14 cellular contexts compared by ENCODE assay signal in the genomic region with DNA sequence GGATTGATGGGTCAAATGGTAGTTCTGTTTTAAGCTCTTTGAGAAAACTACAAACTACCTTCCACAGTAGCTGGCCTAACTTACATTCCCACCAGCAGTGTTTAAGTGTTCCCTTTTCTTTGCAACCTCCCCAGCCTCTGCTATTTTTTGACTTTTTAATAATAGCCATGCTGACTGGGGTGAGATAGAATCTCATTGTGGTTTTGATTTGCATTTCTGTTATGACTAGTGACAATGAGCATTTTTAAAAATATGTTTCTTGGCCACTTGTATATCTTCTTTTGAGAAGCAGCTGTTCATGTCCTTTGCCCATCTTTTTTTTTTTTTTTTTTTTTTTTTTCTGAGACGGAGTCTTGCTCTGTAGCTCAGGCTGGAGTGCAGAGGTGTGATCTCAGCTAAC.
DNase-seq lines count a peak whose midpoint lies in the region; ATAC-seq and TF ChIP-seq lines count a peak whose summit lies in the region.
"Had no signal": no experiment of that assay in that cellular context is flagged by ENCODE, and none has a peak within 500 bp of the region (broad histone marks: within the 10 kb centered on the region; RNA-seq: fewer than 3 reads in every experiment).

No MANE protein-coding gene starts in this region.

- no peaks in the 10 kb centered on the region for H3K27me3 ChIP-seq in WERI-Rb-1 (ENCODE audit: insufficient read depth, low read depth, severe bottlenecking)

- no peak overlapping the region for H3K4me3 ChIP-seq in fibroblast of the aortic adventitia (ENCODE audit: low read depth, low read length)
- no peak overlapping the region for H3K4me3 ChIP-seq in WERI-Rb-1 (ENCODE audit: low read depth, low read length)
- H3K4me3 ChIP-seq: mucosa of descending colon, skin epidermis had no signal

- DNase-seq in HCEC 1CT = peak; percentile 88
- peak; percentile 57 for DNase-seq in fibroblast of the aortic adventitia (ENCODE audit: low read depth)
- DNase-seq in NCI-H1048 (lab: John Stamatoyannopoulos, UW) = no peak
- DNase-seq in COLO668 (lab: John Stamatoyannopoulos, UW; ENCODE audit: unreplicated experiment) = no peak
- no peak for DNase-seq in WERI-Rb-1
- DNase-seq: activated T-cell treated with anti-CD3 and anti-CD28 coated beads, Interleukin-2, amount 50 U/mL, for 4 hours; Caco-2; mucosa of descending colon; OCI-M1 had no signal

- no peaks in the 10 kb centered on the region for H3K9me3 ChIP-seq in WERI-Rb-1 (ENCODE audit: severe bottlenecking)
- H3K9me3 ChIP-seq: Caco-2, mucosa of descending colon had no signal

- peak; percentile 83 for ATAC-seq in GM18868 (IDR thresholded peaks at IDR 0.05; ENCODE audit: unreplicated experiment)
- peak; percentile 56 for ATAC-seq in HG03460 (IDR thresholded peaks at IDR 0.05; ENCODE audit: unreplicated experiment)
- ATAC-seq in HG03571 (IDR thresholded peaks at IDR 0.05; ENCODE audit: unreplicated experiment) = no peak
- ATAC-seq: activated T-cell treated with anti-CD3 and anti-CD28 coated beads, Interleukin-2, amount 50 U/mL, for 4 hours; mucosa of descending colon; stimulated activated memory B cell treated with anti-CD40 and anti-IgM and Interleukin-4, amounts not matched to agents 10 μg/mL and 1 μg/mL and 100 μg/mL, for 72 hours had no signal

- H3K36me3 ChIP-seq in WERI-Rb-1 = no peaks in the 10 kb centered on the region

- TF ChIP-seq CTCF in fibroblast of the aortic adventitia (IDR thresholded peaks at IDR 0.05; ENCODE audit: insufficient read depth, low read length) (no peak), WERI-Rb-1 (IDR thresholded peaks at IDR 0.05; ENCODE audit: low read depth, low read length) (no peak)

- H3K27ac ChIP-seq in WERI-Rb-1 = no peak overlapping the region
- H3K27ac ChIP-seq: skin epidermis had no signal

Comparison
In these comparisons a context has a peak if more than half of its experiments do, and no peak if none do; other contexts are left out.
1. DNase-seq: peak in HCEC 1CT (single experiment) and fibroblast of the aortic adventitia (single experiment); none in NCI-H1048 (single experiment), COLO668 (single experiment) and WERI-Rb-1 (single experiment).